ENCODE assay signal across 10 cellular contexts in the genomic region with DNA sequence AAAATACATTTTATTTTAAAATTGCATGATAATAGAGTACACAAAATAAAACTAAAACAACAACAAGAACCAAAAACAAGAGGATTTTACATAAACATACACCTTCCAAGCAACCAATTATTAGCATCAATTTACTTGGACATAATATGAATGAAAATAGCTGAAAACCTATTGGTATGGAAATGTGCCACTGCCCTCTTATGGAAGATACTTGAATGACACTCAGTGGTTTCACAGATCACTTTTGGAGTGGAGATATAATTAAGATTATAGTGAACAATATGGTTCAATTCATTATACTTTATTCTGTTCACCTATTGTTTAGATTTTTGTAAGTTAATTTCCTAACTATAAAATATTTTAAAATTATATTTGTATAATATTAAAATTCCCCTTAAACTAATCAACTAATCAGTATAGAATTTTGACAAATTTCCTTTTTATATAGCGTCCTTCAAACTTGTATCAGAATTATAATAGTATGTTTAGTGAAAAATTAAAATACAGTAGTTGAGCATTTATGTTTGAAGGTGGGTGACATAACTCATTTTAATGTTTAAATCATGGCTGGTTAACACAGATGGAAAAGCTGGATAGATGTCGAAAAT.
DNase-seq lines count a peak whose midpoint lies in the region; TF ChIP-seq lines count a peak whose summit lies in the region.
"Had no signal": no experiment of that assay in that cellular context is flagged by ENCODE, and none has a peak within 500 bp of the region (broad histone marks: within the 10 kb centered on the region; RNA-seq: fewer than 3 reads in every experiment).

No MANE protein-coding gene starts in this region.

- no peaks in the 10 kb centered on the region for H3K9me3 Mint-ChIP-seq in activated naive CD4-positive, alpha-beta T cell treated with anti-CD3 and anti-CD28 coated beads, Interleukin-2, amount 10 ng/mL, durations not matched to agents 7 days and 5 days
- H3K9me3 Mint-ChIP-seq: stimulated activated naive B cell treated with anti-CD40 and anti-IgM and Interleukin-4, amounts not matched to agents 10 μg/mL and 1 μg/mL and 100 μg/mL, for 72 hours had no signal

- H3K9me3 ChIP-seq in HAP-1 (no peaks in the 10 kb centered on the region), Loucy (ENCODE audit: insufficient read depth, low read depth, low read length) (no peaks in the 10 kb centered on the region)
- H3K9me3 ChIP-seq: BLaER1 had no signal

- no peaks in the 10 kb centered on the region for H4K20me1 ChIP-seq in Loucy (ENCODE audit: insufficient read depth, low read length, poor library complexity, severe bottlenecking)
- H4K20me1 ChIP-seq: BLaER1 had no signal

- H3K4me1 ChIP-seq in HAP-1 (peaks cover 5% of the 10 kb centered on the region), Loucy (ENCODE audit: insufficient read depth, low read length, poor library complexity, severe bottlenecking) (no peaks in the 10 kb centered on the region)
- H3K4me1 ChIP-seq: BLaER1 had no signal

- H3K36me3 ChIP-seq in HAP-1 (replicated peaks) (no peaks in the 10 kb centered on the region), Loucy (ENCODE audit: insufficient read depth, low read length) (no peaks in the 10 kb centered on the region)
- H3K36me3 ChIP-seq: BLaER1 had no signal

- in situ Hi-C loops in HAP-1 (cut with MboI; ENCODE audit: low sequenced_read_pairs) (loop anchor here (25.0 kb wide), 1 partner anchor 330 kb away; no protein-coding TSS in a partner anchor), SK-MEL-5 (cut with HindIII; ENCODE audit: low pct_unique_long_range_greater_than_20kb, low sequenced_read_pairs) (no loop called here)

- H3K27me3 ChIP-seq in HAP-1 (ENCODE audit: low read depth) (no peaks in the 10 kb centered on the region), Loucy (ENCODE audit: insufficient read depth, low read length, poor library complexity, severe bottlenecking) (no peaks in the 10 kb centered on the region)
- H3K27me3 ChIP-seq: BLaER1 had no signal

- no peaks in the 10 kb centered on the region for H3K79me2 ChIP-seq in Loucy (ENCODE audit: insufficient read depth, low read length)

- H3K4me2 ChIP-seq in Loucy (ENCODE audit: low read depth, low read length, poor library complexity, severe bottlenecking), result no peak overlapping the region
- H3K4me2 ChIP-seq: BLaER1 had no signal

- H3K9me2 ChIP-seq in Loucy (replicated peaks; ENCODE audit: low read depth, low read length), result no peaks in the 10 kb centered on the region

- peak; percentile 4 for DNase-seq in NCI-H187 treated with DMSO at 0.1 percent for 48 hours (lab: John Stamatoyannopoulos, UW)
- DNase-seq in NCI-H187 (lab: John Stamatoyannopoulos, UW), result no peak
- peak; percentile 67 to 77 for DNase-seq in HAP-1 (ENCODE audit: low spot score in 2 of 2)
- peak; percentile 73 for DNase-seq in SK-MEL-5 (ENCODE audit: low read depth, low spot score)
- DNase-seq in fibroblast of the conjunctiva (ENCODE audit: low read depth), result peak; percentile 44
- DNase-seq in stromal cell of bone marrow (ENCODE audit: low read depth), result peak; percentile 22
- no peak for DNase-seq in activated naive CD4-positive, alpha-beta T cell treated with anti-CD3 and anti-CD28 coated beads, Interleukin-2, amount 10 ng/mL, durations not matched to agents 7 days and 5 days
- DNase-seq: stimulated activated naive B cell treated with anti-CD40 and anti-IgM and Interleukin-4, amounts not matched to agents 10 μg/mL and 1 μg/mL and 100 μg/mL, for 72 hours had no signal

- H2AFZ ChIP-seq in Loucy (ENCODE audit: low read length), result no peak overlapping the region

- H3K4me1 Mint-ChIP-seq in activated naive CD4-positive, alpha-beta T cell treated with anti-CD3 and anti-CD28 coated beads, Interleukin-2, amount 10 ng/mL, durations not matched to agents 7 days and 5 days, result peaks cover 18% of the 10 kb centered on the region
- H3K4me1 Mint-ChIP-seq: stimulated activated naive B cell treated with anti-CD40 and anti-IgM and Interleukin-4, amounts not matched to agents 10 μg/mL and 1 μg/mL and 100 μg/mL, for 72 hours had no signal

- no peaks in the 10 kb centered on the region for H3K36me3 Mint-ChIP-seq in activated naive CD4-positive, alpha-beta T cell treated with anti-CD3 and anti-CD28 coated beads, Interleukin-2, amount 10 ng/mL, durations not matched to agents 7 days and 5 days
- H3K36me3 Mint-ChIP-seq: stimulated activated naive B cell treated with anti-CD40 and anti-IgM and Interleukin-4, amounts not matched to agents 10 μg/mL and 1 μg/mL and 100 μg/mL, for 72 hours had no signal

- H3K27ac Mint-ChIP-seq in activated naive CD4-positive, alpha-beta T cell treated with anti-CD3 and anti-CD28 coated beads, Interleukin-2, amount 10 ng/mL, durations not matched to agents 7 days and 5 days, result no peak overlapping the region
- H3K27ac Mint-ChIP-seq: stimulated activated naive B cell treated with anti-CD40 and anti-IgM and Interleukin-4, amounts not matched to agents 10 μg/mL and 1 μg/mL and 100 μg/mL, for 72 hours had no signal

- no peak overlapping the region for H3K9ac ChIP-seq in Loucy (ENCODE audit: low read depth, low read length, poor library complexity, severe bottlenecking)
- H3K9ac ChIP-seq: BLaER1 had no signal

- H3K4me3 Mint-ChIP-seq in activated naive CD4-positive, alpha-beta T cell treated with anti-CD3 and anti-CD28 coated beads, Interleukin-2, amount 10 ng/mL, durations not matched to agents 7 days and 5 days, result no peak overlapping the region
- H3K4me3 Mint-ChIP-seq: stimulated activated naive B cell treated with anti-CD40 and anti-IgM and Interleukin-4, amounts not matched to agents 10 μg/mL and 1 μg/mL and 100 μg/mL, for 72 hours had no signal

- H3K27me3 Mint-ChIP-seq in activated naive CD4-positive, alpha-beta T cell treated with anti-CD3 and anti-CD28 coated beads, Interleukin-2, amount 10 ng/mL, durations not matched to agents 7 days and 5 days, result no peaks in the 10 kb centered on the region

- H3F3A ChIP-seq in Loucy (ENCODE audit: low read depth), result no peaks in the 10 kb centered on the region

- TF ChIP-seq CTCF in Loucy (conservative IDR thresholded peaks at IDR 0.05; ENCODE audit: low read length), result peak; percentile 72

- CTCF ChIA-PET in activated naive CD4-positive, alpha-beta T cell treated with anti-CD3 and anti-CD28 coated beads, Interleukin-2, amount 10 ng/mL, durations not matched to agents 7 days and 5 days (lab: Charles Lee), result interaction anchor here (1.3 to 1.7 kb wide), 2 partner anchors 32 to 1016 kb away, joined by 5 to 7 read pairs; no protein-coding TSS in a partner anchor

- no peak overlapping the region for H3K4me3 ChIP-seq in HAP-1
- H3K4me3 ChIP-seq in Loucy (ENCODE audit: low read length, poor library complexity, severe bottlenecking), result no peak overlapping the region
- H3K4me3 ChIP-seq: BLaER1 had no signal

Comparison
In these comparisons a context has a peak if more than half of its experiments do, and no peak if none do; other contexts are left out.
1. DNase-seq: peak in NCI-H187 treated with DMSO at 0.1 percent for 48 hours (single experiment), HAP-1 (2 of 2), SK-MEL-5 (single experiment), fibroblast of the conjunctiva (single experiment) and stromal cell of bone marrow (single experiment); none in NCI-H187 (0 of 2) and activated naive CD4-positive, alpha-beta T cell treated with anti-CD3 and anti-CD28 coated beads, Interleukin-2, amount 10 ng/mL, durations not matched to agents 7 days and 5 days (single experiment).